ENCODE assay signal across 18 cellular contexts in the genomic region with DNA sequence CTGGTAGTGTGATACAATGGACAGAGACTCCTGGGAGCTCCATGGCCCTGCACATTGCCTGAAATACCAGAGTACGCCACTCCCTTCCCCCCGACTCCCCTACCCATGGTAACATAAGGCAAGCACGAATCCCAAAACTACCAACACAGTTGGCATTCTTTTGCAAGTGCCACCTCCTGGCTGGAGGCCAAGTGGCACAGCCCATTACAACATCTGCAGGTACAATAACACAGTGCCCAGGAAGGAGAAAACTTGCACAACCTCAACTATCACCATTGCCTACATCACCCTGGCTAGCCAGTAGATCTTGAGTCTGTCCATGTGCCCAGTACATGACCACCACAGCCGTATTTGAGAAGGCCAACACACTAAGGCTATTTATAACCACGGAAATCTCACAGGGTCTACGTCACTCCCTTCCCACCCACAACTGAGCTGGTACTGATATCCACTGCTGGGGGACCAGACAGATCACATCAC. TPM values are rescaled to one million over a fixed set of nuclear protein-coding genes. Genes with fewer than 3 reads are reported as not detected.
DNase-seq lines count a peak whose midpoint lies in the region; ATAC-seq and TF ChIP-seq lines count a peak whose summit lies in the region.
"Had no signal": no experiment of that assay in that cellular context is flagged by ENCODE, and none has a peak within 500 bp of the region (broad histone marks: within the 10 kb centered on the region; RNA-seq: fewer than 3 reads in every experiment).

No MANE protein-coding gene starts in this region.

- peak; percentile 4 for ATAC-seq in WTC11
- ATAC-seq in mucosa of descending colon = peak; percentile 18
- ATAC-seq in T-cell (replicated peaks in 1 of 4) = no peak
- ATAC-seq: activated T-helper 17 cell treated with anti-CD3 and anti-CD28 coated beads, Interleukin-2, amount 50 U/mL, for 72 hours; naive thymus-derived CD8-positive, alpha-beta T cell had no signal

- H3K4me3 ChIP-seq in cardiac muscle cell (no peak overlapping the region), mucosa of descending colon (no peak overlapping the region), tibial artery (no peak overlapping the region)
- H3K4me3 ChIP-seq: HAP-1 had no signal

- H3K36me3 Mint-ChIP-seq in WTC11 = peaks cover 21% of the 10 kb centered on the region
- no peaks in the 10 kb centered on the region for H3K36me3 Mint-ChIP-seq in T-cell
- H3K36me3 Mint-ChIP-seq: activated naive CD8-positive, alpha-beta T cell treated with anti-CD3 and anti-CD28 coated beads for 36 hours; naive thymus-derived CD8-positive, alpha-beta T cell had no signal

- POLR2A ChIA-PET in WTC11 (lab: Charles Lee) = interaction anchor here (1.7 kb wide), 1 partner anchor 11 kb away, joined by 7 read pairs; no protein-coding TSS in a partner anchor
- POLR2A ChIA-PET in T-cell (lab: Charles Lee) = no interaction called here

- H3K27ac ChIP-seq in cardiac muscle cell = peak overlapping the region; percentile 48
- peak overlapping the region; percentile 24 to 46 for H3K27ac ChIP-seq in tibial artery

- H3K4me1 Mint-ChIP-seq in WTC11 (peaks cover 8% of the 10 kb centered on the region), T-cell (peaks cover 12 to 24% (median 12%) of the 10 kb centered on the region in 3 donors)
- H3K4me1 Mint-ChIP-seq: activated T-helper 17 cell treated with anti-CD3 and anti-CD28 coated beads, Interleukin-2, amount 50 U/mL, for 72 hours had no signal

- DNase-seq in WTC11 (ENCODE audit: low spot score) = no peak
- peak in 1 of 2 donors; percentile 33 for DNase-seq in cardiac muscle cell (ENCODE audit: low read depth in 1 of 2, low spot score in 1 of 2)
- no peak for DNase-seq in mucosa of descending colon
- DNase-seq in tibial artery = peak in 1 of 2 donors; percentile 76
- DNase-seq in NCI-H774 (lab: John Stamatoyannopoulos, UW) = no peak
- no peak for DNase-seq in COR-L47 (lab: John Stamatoyannopoulos, UW)
- no peak for DNase-seq in T-cell
- DNase-seq: activated naive CD8-positive, alpha-beta T cell treated with anti-CD3 and anti-CD28 coated beads for 36 hours; AML-193; mesendoderm; naive thymus-derived CD8-positive, alpha-beta T cell; NCI-H1092 treated with DMSO at 0.1 percent for 48 hours; NCI-H2029 treated with DMSO at 0.1 percent for 48 hours; stimulated activated CD4-positive, alpha-beta T cell treated with anti-CD3 and anti-CD28 coated beads, Interleukin-4, amount 100 ng/mL, for 24 hours had no signal

- no peak overlapping the region for H3K27ac Mint-ChIP-seq in WTC11
- H3K27ac Mint-ChIP-seq in T-cell = no peak overlapping the region
- H3K27ac Mint-ChIP-seq: activated naive CD8-positive, alpha-beta T cell treated with anti-CD3 and anti-CD28 coated beads for 36 hours; activated T-helper 17 cell treated with anti-CD3 and anti-CD28 coated beads, Interleukin-2, amount 50 U/mL, for 72 hours; naive thymus-derived CD8-positive, alpha-beta T cell; progenitor cell of endocrine pancreas; stimulated activated naive CD8-positive, alpha-beta T cell treated with anti-CD3 and anti-CD28 coated beads, Interleukin-15, Interleukin-2, amounts not matched to agents 100 ng/mL and 50 ng/mL, for 24 hours had no signal

- H3K9me3 Mint-ChIP-seq in WTC11 (no peaks in the 10 kb centered on the region), T-cell (no peaks in the 10 kb centered on the region)
- H3K9me3 Mint-ChIP-seq: activated naive CD8-positive, alpha-beta T cell treated with anti-CD3 and anti-CD28 coated beads for 36 hours; activated T-helper 17 cell treated with anti-CD3 and anti-CD28 coated beads, Interleukin-2, amount 50 U/mL, for 72 hours; naive thymus-derived CD8-positive, alpha-beta T cell; stimulated activated naive CD8-positive, alpha-beta T cell treated with anti-CD3 and anti-CD28 coated beads, Interleukin-15, Interleukin-2, amounts not matched to agents 100 ng/mL and 50 ng/mL, for 24 hours had no signal

- H3K36me3 ChIP-seq in cardiac muscle cell = peaks cover 27% of the 10 kb centered on the region
- H3K36me3 ChIP-seq in mucosa of descending colon (ENCODE audit: low read depth) = no peaks in the 10 kb centered on the region
- H3K36me3 ChIP-seq in tibial artery = peaks cover 21 to 26% (median 24%) of the 10 kb centered on the region in 3 donors

- no peaks in the 10 kb centered on the region for H3K27me3 ChIP-seq in cardiac muscle cell
- no peaks in the 10 kb centered on the region for H3K27me3 ChIP-seq in tibial artery

- H3K4me3 Mint-ChIP-seq in WTC11 (no peak overlapping the region), T-cell (no peak overlapping the region)
- H3K4me3 Mint-ChIP-seq: activated naive CD8-positive, alpha-beta T cell treated with anti-CD3 and anti-CD28 coated beads for 36 hours; activated T-helper 17 cell treated with anti-CD3 and anti-CD28 coated beads, Interleukin-2, amount 50 U/mL, for 72 hours; naive thymus-derived CD8-positive, alpha-beta T cell; stimulated activated naive CD8-positive, alpha-beta T cell treated with anti-CD3 and anti-CD28 coated beads, Interleukin-15, Interleukin-2, amounts not matched to agents 100 ng/mL and 50 ng/mL, for 24 hours had no signal

- CTCF ChIA-PET in WTC11 (lab: Charles Lee) (interaction anchor here (0.9 to 2.1 kb wide), 5 partner anchors 11 to 101 kb away, joined by 4 to 6 read pairs (median 5); no protein-coding TSS in a partner anchor), T-cell (lab: Charles Lee) (interaction anchor here in 1 of 2 donors (0.5 kb wide), 1 partner anchor 1270 kb away, joined by 3 read pairs; no protein-coding TSS in a partner anchor)

- H3K4me1 ChIP-seq in cardiac muscle cell (ENCODE audit: low read depth) = peaks cover 3% of the 10 kb centered on the region
- H3K4me1 ChIP-seq in mucosa of descending colon (ENCODE audit: low read depth) = no peaks in the 10 kb centered on the region
- peaks cover 0 to 22% (median 10%) of the 10 kb centered on the region in 4 donors for H3K4me1 ChIP-seq in tibial artery
- H3K4me1 ChIP-seq: HAP-1 had no signal

- TF ChIP-seq CTCF in WTC11 (IDR thresholded peaks at IDR 0.05) = no peak
- no peak for TF ChIP-seq CTCF in cardiac muscle cell (IDR thresholded peaks at IDR 0.05; ENCODE audit: low read depth, low read length)
- no peak for TF ChIP-seq CTCF in mucosa of descending colon (IDR thresholded peaks at IDR 0.05)
- no peak for TF ChIP-seq CTCF in tibial artery (IDR thresholded peaks at IDR 0.05)

- H3K9me3 ChIP-seq in cardiac muscle cell (ENCODE audit: low read depth) (no peaks in the 10 kb centered on the region), mucosa of descending colon (no peaks in the 10 kb centered on the region), tibial artery (no peaks in the 10 kb centered on the region)
- H3K9me3 ChIP-seq: HAP-1 had no signal

- H3K27me3 Mint-ChIP-seq in WTC11 (ENCODE audit: low read depth) (no peaks in the 10 kb centered on the region), T-cell (peaks cover 20% of the 10 kb centered on the region in 2 donors)
- H3K27me3 Mint-ChIP-seq: progenitor cell of endocrine pancreas had no signal

- intact Hi-C loops in mucosa of descending colon (cut with DNase I, micrococcal nuclease) = no loop called here
- intact Hi-C loops in tibial artery (cut with DNase I; ENCODE audit: low total_unique reads) = no loop called here

TF ChIP-seq in WTC11, 78 proteins besides CTCF, POLR2A, EP300 and RAD21 (continues in another document):
- no peak for TF ChIP-seq TP53 (CRISPR knock-in tag; IDR thresholded peaks at IDR 0.05)
- TF ChIP-seq ZNF423 (CRISPR knock-in tag; IDR thresholded peaks at IDR 0.05) = no peak
- TF ChIP-seq, protein P1, sequence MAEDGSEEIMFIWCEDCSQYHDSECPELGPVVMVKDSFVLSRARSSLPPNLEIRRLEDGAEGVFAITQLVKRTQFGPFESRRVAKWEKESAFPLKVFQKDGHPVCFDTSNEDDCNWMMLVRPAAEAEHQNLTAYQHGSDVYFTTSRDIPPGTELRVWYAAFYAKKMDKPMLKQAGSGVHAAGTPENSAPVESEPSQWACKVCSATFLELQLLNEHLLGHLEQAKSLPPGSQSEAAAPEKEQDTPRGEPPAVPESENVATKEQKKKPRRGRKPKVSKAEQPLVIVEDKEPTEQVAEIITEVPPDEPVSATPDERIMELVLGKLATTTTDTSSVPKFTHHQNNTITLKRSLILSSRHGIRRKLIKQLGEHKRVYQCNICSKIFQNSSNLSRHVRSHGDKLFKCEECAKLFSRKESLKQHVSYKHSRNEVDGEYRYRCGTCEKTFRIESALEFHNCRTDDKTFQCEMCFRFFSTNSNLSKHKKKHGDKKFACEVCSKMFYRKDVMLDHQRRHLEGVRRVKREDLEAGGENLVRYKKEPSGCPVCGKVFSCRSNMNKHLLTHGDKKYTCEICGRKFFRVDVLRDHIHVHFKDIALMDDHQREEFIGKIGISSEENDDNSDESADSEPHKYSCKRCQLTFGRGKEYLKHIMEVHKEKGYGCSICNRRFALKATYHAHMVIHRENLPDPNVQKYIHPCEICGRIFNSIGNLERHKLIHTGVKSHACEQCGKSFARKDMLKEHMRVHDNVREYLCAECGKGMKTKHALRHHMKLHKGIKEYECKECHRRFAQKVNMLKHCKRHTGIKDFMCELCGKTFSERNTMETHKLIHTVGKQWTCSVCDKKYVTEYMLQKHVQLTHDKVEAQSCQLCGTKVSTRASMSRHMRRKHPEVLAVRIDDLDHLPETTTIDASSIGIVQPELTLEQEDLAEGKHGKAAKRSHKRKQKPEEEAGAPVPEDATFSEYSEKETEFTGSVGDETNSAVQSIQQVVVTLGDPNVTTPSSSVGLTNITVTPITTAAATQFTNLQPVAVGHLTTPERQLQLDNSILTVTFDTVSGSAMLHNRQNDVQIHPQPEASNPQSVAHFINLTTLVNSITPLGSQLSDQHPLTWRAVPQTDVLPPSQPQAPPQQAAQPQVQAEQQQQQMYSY (CRISPR knock-in tag; IDR thresholded peaks at IDR 0.05) = no peak
- TF ChIP-seq NFE2L1 (CRISPR knock-in tag; IDR thresholded peaks at IDR 0.05) = no peak
- TF ChIP-seq, protein P2, sequence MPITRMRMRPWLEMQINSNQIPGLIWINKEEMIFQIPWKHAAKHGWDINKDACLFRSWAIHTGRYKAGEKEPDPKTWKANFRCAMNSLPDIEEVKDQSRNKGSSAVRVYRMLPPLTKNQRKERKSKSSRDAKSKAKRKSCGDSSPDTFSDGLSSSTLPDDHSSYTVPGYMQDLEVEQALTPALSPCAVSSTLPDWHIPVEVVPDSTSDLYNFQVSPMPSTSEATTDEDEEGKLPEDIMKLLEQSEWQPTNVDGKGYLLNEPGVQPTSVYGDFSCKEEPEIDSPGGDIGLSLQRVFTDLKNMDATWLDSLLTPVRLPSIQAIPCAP (CRISPR knock-in tag; IDR thresholded peaks at IDR 0.05) = no peak

RNA-seq across cellular contexts. Expression of a gene that starts 11.7 kb away (rescaled TPM):
- total RNA-seq in WTC11 (2021) (16.9 to 35.6 TPM (median 20.4 TPM) in 3 replicates), cardiac muscle cell (155 and 185 TPM in 2 replicates), mucosa of descending colon (10 to 100 TPM in 2 of 3 donors, 1 to 10 TPM in 1; 5.2 to 59.3 (median 43.9) TPM), T-cell (1 to 10 TPM in 2 of 5 donors, under 1 TPM in 3; 0.40 to 1.7 (median 0.72) TPM)
- polyA plus RNA-seq in cardiac muscle cell = 154 and 179 TPM in 2 replicates
- total RNA-seq: naive thymus-derived CD8-positive, alpha-beta T cell had no signal

Comparison
In these comparisons a context has a peak if more than half of its experiments do, and no peak if none do; other contexts are left out.
1. ATAC-seq: peak in WTC11 (single experiment) and mucosa of descending colon (single experiment); none in T-cell (0 of 4).